In the genomic region with DNA sequence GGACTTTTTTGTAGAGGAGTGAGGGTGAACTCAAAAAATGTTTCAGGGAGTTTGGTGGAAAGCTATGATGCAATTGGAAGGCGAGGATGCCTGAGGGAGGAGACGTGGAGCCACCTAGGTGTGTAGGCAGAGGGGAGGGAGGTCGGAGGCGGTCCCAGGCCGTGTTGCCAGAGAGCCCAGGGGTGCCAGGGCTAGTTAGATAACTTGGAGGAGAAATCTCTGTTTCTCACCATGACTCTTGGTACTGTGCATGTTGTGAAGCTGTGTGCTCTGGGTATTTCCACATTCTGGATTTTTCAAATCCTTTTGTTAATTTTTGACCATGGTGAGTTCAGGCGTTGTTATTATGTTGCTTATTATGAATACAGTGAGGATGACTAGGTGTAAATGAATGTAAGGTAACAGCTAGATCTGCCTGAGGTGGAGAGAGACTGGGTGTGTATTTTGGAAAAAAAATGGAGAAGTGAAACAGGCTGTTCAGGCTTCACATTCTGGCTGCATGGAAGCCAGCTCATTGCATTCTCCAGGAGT, we compare ENCODE assay signal across 1 cellular context.
TF ChIP-seq lines count a peak whose summit lies in the region.

No MANE protein-coding gene starts in this region.

TF ChIP-seq in A549, 52 proteins besides CTCF, POLR2A, EP300 and RAD21 (continued from another document):
- TF ChIP-seq, protein P1, sequence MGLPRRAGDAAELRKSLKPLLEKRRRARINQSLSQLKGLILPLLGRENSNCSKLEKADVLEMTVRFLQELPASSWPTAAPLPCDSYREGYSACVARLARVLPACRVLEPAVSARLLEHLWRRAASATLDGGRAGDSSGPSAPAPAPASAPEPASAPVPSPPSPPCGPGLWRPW (IDR thresholded peaks at IDR 0.05) = no peak
- TF ChIP-seq MYC (IDR thresholded peaks at IDR 0.05; ENCODE audit: borderline replicate concordance, low read length) (no peak), MAFK (IDR thresholded peaks at IDR 0.05; ENCODE audit: partially characterized antibody) (no peak), RNF2 (IDR thresholded peaks at IDR 0.05; ENCODE audit: borderline replicate concordance, low read depth) (no peak)
TF ChIP-seq in A549: peak in this region for 0.
